In the genomic region with DNA sequence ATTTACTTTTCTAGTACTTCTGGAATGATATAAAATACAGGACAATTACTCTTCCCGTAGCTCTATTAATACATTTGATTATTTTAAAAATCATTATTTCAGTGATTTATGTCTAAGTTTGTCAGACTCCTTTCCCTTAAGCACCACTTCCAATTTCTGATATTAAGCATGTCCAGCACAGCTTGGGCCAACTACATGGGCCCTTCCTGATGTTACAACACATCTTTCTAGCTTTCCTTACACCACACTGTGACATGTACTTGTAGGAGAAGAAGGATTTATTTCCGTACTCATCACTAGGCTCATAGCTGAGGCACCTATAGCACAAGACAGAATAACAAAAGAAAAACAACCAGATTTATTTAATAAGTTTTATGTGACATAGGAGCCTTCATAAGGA, we compare ENCODE assay signal across 35 cellular contexts.
"Had no signal": no experiment of that assay in that cellular context is flagged by ENCODE, and none has a peak within 500 bp of the region (broad histone marks: within the 10 kb centered on the region; RNA-seq: fewer than 3 reads in every experiment).

No MANE protein-coding gene starts in this region.

- H3K9me3 Mint-ChIP-seq: activated B cell treated with CpG ODN at 0.5 μM for 24 hours; activated CD4-positive, alpha-beta memory T cell treated with anti-CD3 and anti-CD28 coated beads for 36 hours; activated CD4-positive, alpha-beta T cell treated with anti-CD3 and anti-CD28 coated beads, Interleukin-2, amount 10 ng/mL, durations not matched to agents 24 days and 14 days; activated CD8-positive, alpha-beta T cell treated with anti-CD3 and anti-CD28 coated beads for 36 hours; activated naive CD4-positive, alpha-beta T cell treated with anti-CD3 and anti-CD28 coated beads for 36 hours; activated naive CD4-positive, alpha-beta T cell treated with anti-CD3 and anti-CD28 coated beads, Interleukin-2, amount 50 U/mL, for 72 hours; activated T-cell treated with anti-CD3 and anti-CD28 coated beads, Interleukin-2, amount 50 U/mL, for 4 hours; activated T-cell treated with anti-CD3 and anti-CD28 coated beads, Interleukin-2, amount 50 U/mL, for 72 hours; activated T-helper 1 cell treated with anti-CD3 and anti-CD28 coated beads, Interleukin-12 subunit alpha, Interleukin-12 subunit beta, Interleukin-2, Interleukin-4 antibody, amounts not matched to agents 30 ng/mL and 10 ng/mL and 1 ng/mL, durations not matched to agents 14 hours and 24 hours and 36 hours; activated T-helper 17 cell treated with anti-CD3 and anti-CD28 coated beads, Interleukin-2, amount 50 U/mL, for 72 hours; T-helper 1 cell treated with Interleukin-12 subunit alpha and Interleukin-12 subunit beta and Interleukin-4 antibody, amounts not matched to agents 30 μg/mL and 1 μg/mL, for 36 hours; T-helper 2 cell treated with Interferon-gamma antibody and Interleukin-4, amounts not matched to agents 5 μg/mL and 100 μg/mL, for 36 hours had no signal

- H3K27ac Mint-ChIP-seq: activated B cell treated with CpG ODN at 0.5 μM for 24 hours; activated CD4-positive, alpha-beta memory T cell treated with anti-CD3 and anti-CD28 coated beads for 36 hours; activated CD4-positive, alpha-beta T cell treated with anti-CD3 and anti-CD28 coated beads, Interleukin-2, amount 10 ng/mL, durations not matched to agents 24 days and 14 days; activated CD8-positive, alpha-beta T cell treated with anti-CD3 and anti-CD28 coated beads for 36 hours; activated naive CD4-positive, alpha-beta T cell treated with anti-CD3 and anti-CD28 coated beads for 36 hours; activated naive CD4-positive, alpha-beta T cell treated with anti-CD3 and anti-CD28 coated beads, Interleukin-2, amount 50 U/mL, for 72 hours; activated naive CD8-positive, alpha-beta T cell treated with anti-CD3 and anti-CD28 coated beads for 36 hours; activated T-cell treated with anti-CD3 and anti-CD28 coated beads, Interleukin-2, amount 50 U/mL, for 72 hours; activated T-helper 1 cell treated with anti-CD3 and anti-CD28 coated beads, Interleukin-12 subunit alpha, Interleukin-12 subunit beta, Interleukin-2, Interleukin-4 antibody, amounts not matched to agents 30 ng/mL and 10 ng/mL and 1 ng/mL, durations not matched to agents 14 hours and 24 hours and 36 hours; activated T-helper 17 cell treated with anti-CD3 and anti-CD28 coated beads, Interleukin-2, amount 50 U/mL, for 72 hours; T-helper 1 cell treated with Interleukin-12 subunit alpha and Interleukin-12 subunit beta and Interleukin-4 antibody, amounts not matched to agents 30 μg/mL and 1 μg/mL, for 36 hours; T-helper 2 cell treated with Interferon-gamma antibody and Interleukin-4, amounts not matched to agents 5 μg/mL and 100 μg/mL, for 36 hours had no signal

- H3K27ac ChIP-seq: adrenal gland, body of pancreas, brain microvascular endothelial cell, breast epithelium, VCaP had no signal

- H3K4me1 Mint-ChIP-seq: activated B cell treated with CpG ODN at 0.5 μM for 24 hours; activated CD4-positive, alpha-beta T cell treated with anti-CD3 and anti-CD28 coated beads, Interleukin-2, amount 10 ng/mL, durations not matched to agents 24 days and 14 days; activated naive CD8-positive, alpha-beta T cell treated with anti-CD3 and anti-CD28 coated beads for 36 hours had no signal

- DNase-seq: activated B cell treated with CpG ODN at 0.5 μM for 24 hours; activated CD4-positive, alpha-beta memory T cell treated with anti-CD3 and anti-CD28 coated beads for 36 hours; activated CD4-positive, alpha-beta T cell treated with anti-CD3 and anti-CD28 coated beads for 4 hours; activated CD4-positive, alpha-beta T cell treated with anti-CD3 and anti-CD28 coated beads, Interleukin-2, amount 10 ng/mL, durations not matched to agents 24 days and 14 days; activated CD4-positive, alpha-beta T cell treated with anti-CD3 and anti-CD28 coated beads, Interleukin-2, amount 50 U/mL, for 1 hour; activated CD4-positive, alpha-beta T cell treated with anti-CD3 and anti-CD28 coated beads, Interleukin-2, amount 50 U/mL, for 4 hours; activated CD4-positive, CD25-positive, alpha-beta regulatory T cell treated with anti-CD3 and anti-CD28 coated beads, Interleukin-2, amount 50 U/mL, for 72 hours; activated CD8-positive, alpha-beta memory T cell treated with anti-CD3 and anti-CD28 coated beads, Interleukin-2, amount 50 U/mL, for 4 hours; activated CD8-positive, alpha-beta T cell treated with anti-CD3 and anti-CD28 coated beads for 36 hours; activated effector memory CD4-positive, alpha-beta T cell treated with anti-CD3 and anti-CD28 coated beads, Interleukin-2, amount 50 U/mL, for 16 hours; activated gamma-delta T cell treated with Interleukin-2 at 50 U/mL for 16 hours; activated naive CD4-positive, alpha-beta T cell; activated naive CD4-positive, alpha-beta T cell treated with anti-CD3 and anti-CD28 coated beads for 36 hours; activated naive CD4-positive, alpha-beta T cell treated with anti-CD3 and anti-CD28 coated beads, Interleukin-2, amount 50 U/mL, for 16 hours; activated naive CD8-positive, alpha-beta T cell treated with anti-CD3 and anti-CD28 coated beads for 36 hours; activated T-cell treated with anti-CD3 and anti-CD28 coated beads for 4 hours; activated T-cell treated with anti-CD3 and anti-CD28 coated beads, Interleukin-2, amount 50 U/mL, for 1 hour; activated T-cell treated with anti-CD3 and anti-CD28 coated beads, Interleukin-2, amount 50 U/mL, for 4 hours; activated T-cell treated with anti-CD3 and anti-CD28 coated beads, Interleukin-2, amount 50 U/mL, for 72 hours; adrenal gland; amniotic stem cell; aorta; brain microvascular endothelial cell; central memory CD4-positive, alpha-beta T cell; T-helper 1 cell; T-helper 2 cell; T-helper 9 cell had no signal

- H3K27me3 ChIP-seq: adrenal gland, body of pancreas, brain microvascular endothelial cell, breast epithelium had no signal

- H3K9me3 ChIP-seq: adrenal gland, body of pancreas, breast epithelium had no signal

- H3K4me1 ChIP-seq: adrenal gland, body of pancreas, breast epithelium had no signal

- H3K36me3 ChIP-seq: adrenal gland, brain microvascular endothelial cell, breast epithelium had no signal

- H3K4me3 ChIP-seq: adrenal gland, body of pancreas, breast epithelium had no signal

- H3K4me3 Mint-ChIP-seq: activated B cell treated with CpG ODN at 0.5 μM for 24 hours; activated CD4-positive, alpha-beta memory T cell treated with anti-CD3 and anti-CD28 coated beads for 36 hours; activated CD4-positive, alpha-beta T cell treated with anti-CD3 and anti-CD28 coated beads, Interleukin-2, amount 10 ng/mL, durations not matched to agents 24 days and 14 days; activated CD8-positive, alpha-beta T cell treated with anti-CD3 and anti-CD28 coated beads for 36 hours; activated naive CD4-positive, alpha-beta T cell treated with anti-CD3 and anti-CD28 coated beads for 36 hours; activated naive CD8-positive, alpha-beta T cell treated with anti-CD3 and anti-CD28 coated beads for 36 hours; activated T-cell treated with anti-CD3 and anti-CD28 coated beads, Interleukin-2, amount 50 U/mL, for 4 hours; activated T-cell treated with anti-CD3 and anti-CD28 coated beads, Interleukin-2, amount 50 U/mL, for 72 hours; activated T-helper 1 cell treated with anti-CD3 and anti-CD28 coated beads, Interleukin-12 subunit alpha, Interleukin-12 subunit beta, Interleukin-2, Interleukin-4 antibody, amounts not matched to agents 30 ng/mL and 10 ng/mL and 1 ng/mL, durations not matched to agents 14 hours and 24 hours and 36 hours; activated T-helper 17 cell treated with anti-CD3 and anti-CD28 coated beads, Interleukin-2, amount 50 U/mL, for 72 hours; T-helper 1 cell treated with Interleukin-12 subunit alpha and Interleukin-12 subunit beta and Interleukin-4 antibody, amounts not matched to agents 30 μg/mL and 1 μg/mL, for 36 hours; T-helper 2 cell treated with Interferon-gamma antibody and Interleukin-4, amounts not matched to agents 5 μg/mL and 100 μg/mL, for 36 hours had no signal

- H3K36me3 Mint-ChIP-seq: activated CD4-positive, alpha-beta memory T cell treated with anti-CD3 and anti-CD28 coated beads for 36 hours; activated naive CD4-positive, alpha-beta T cell treated with anti-CD3 and anti-CD28 coated beads, Interleukin-2, amount 50 U/mL, for 72 hours; activated naive CD8-positive, alpha-beta T cell treated with anti-CD3 and anti-CD28 coated beads for 36 hours had no signal
